ENCODE assay signal across 8 cellular contexts in genomic region chr17:77325826-77326581, GRCh38.
DNase-seq lines count a peak whose midpoint lies in the region; ATAC-seq and TF ChIP-seq lines count a peak whose summit lies in the region.

No MANE protein-coding gene starts in this region.

- no peaks in the 10 kb centered on the region for H3K9me3 Mint-ChIP-seq in stimulated activated naive CD8-positive, alpha-beta T cell treated with anti-CD3 and anti-CD28 coated beads, Interleukin-15, amount 100 ng/mL, for 72 hours

- peak overlapping the region; percentile 62 to 72 for H3K4me3 Mint-ChIP-seq in stimulated activated naive CD8-positive, alpha-beta T cell treated with anti-CD3 and anti-CD28 coated beads, Interleukin-15, amount 100 ng/mL, for 72 hours

- no peak for ATAC-seq in activated CD4-positive, CD25-positive, alpha-beta regulatory T cell treated with anti-CD3 and anti-CD28 coated beads, Interleukin-2, amount 50 U/mL, for 24 hours
- ATAC-seq in right cardiac atrium: peak in 1 of 2 donors; percentile 0
- peak; percentile 3 for ATAC-seq in stimulated activated naive CD8-positive, alpha-beta T cell treated with anti-CD3 and anti-CD28 coated beads, Interleukin-15, amount 100 ng/mL, for 72 hours

- intact Hi-C loops in right cardiac atrium (cut with DNase I): loop anchor here in 1 of 4 donors (10.0 kb wide), 1 partner anchor 99 kb away; no protein-coding TSS in a partner anchor

- H3K27ac ChIP-seq in VCaP (0 out of 2 replicates have a peak overlapping the region, but pooled peaks have one; percentile 18), right cardiac atrium (ENCODE audit: low read length) (peak overlapping the region; percentile 69)

- no peaks in the 10 kb centered on the region for H3K27me3 Mint-ChIP-seq in stimulated activated naive CD8-positive, alpha-beta T cell treated with anti-CD3 and anti-CD28 coated beads, Interleukin-15, amount 100 ng/mL, for 72 hours

- peaks cover 9% of the 10 kb centered on the region for H3K4me1 ChIP-seq in right cardiac atrium (ENCODE audit: control insufficient read depth, insufficient read depth, low read length)

- no peaks in the 10 kb centered on the region for H3K9me3 ChIP-seq in right cardiac atrium (ENCODE audit: control insufficient read depth, low read length)

- no peaks in the 10 kb centered on the region for H3K27me3 ChIP-seq in right cardiac atrium (ENCODE audit: control insufficient read depth, insufficient read depth)

- H3K4me1 Mint-ChIP-seq in stimulated activated naive CD8-positive, alpha-beta T cell treated with anti-CD3 and anti-CD28 coated beads, Interleukin-15, amount 100 ng/mL, for 72 hours: peaks cover 87% of the 10 kb centered on the region

- no peak overlapping the region for H3K4me3 ChIP-seq in right cardiac atrium (ENCODE audit: low read length)

- peak; percentile 30 for DNase-seq in activated CD4-positive, CD25-positive, alpha-beta regulatory T cell treated with anti-CD3 and anti-CD28 coated beads, Interleukin-2, amount 50 U/mL, for 72 hours
- DNase-seq in right cardiac atrium (peak in 2 of 3 donors; percentile 55 to 57), kidney tubule cell (ENCODE audit: low spot score) (no peak), dermis blood vessel endothelial cell (no peak), DMS53 treated with DMSO at 0.1 percent for 48 hours (lab: John Stamatoyannopoulos, UW; ENCODE audit: unreplicated experiment) (no peak)
- DNase-seq in stimulated activated naive CD8-positive, alpha-beta T cell treated with anti-CD3 and anti-CD28 coated beads, Interleukin-15, amount 100 ng/mL, for 72 hours: peak; percentile 38 to 40

- no peak for TF ChIP-seq CTCF in VCaP (conservative IDR thresholded peaks at IDR 0.05)

- peak overlapping the region; percentile 76 to 83 for H3K27ac Mint-ChIP-seq in stimulated activated naive CD8-positive, alpha-beta T cell treated with anti-CD3 and anti-CD28 coated beads, Interleukin-15, amount 100 ng/mL, for 72 hours

- WGBS in right cardiac atrium: 84% methylated on average over 21 of the region's 21 CpGs

Comparison
In these comparisons a context has a peak if more than half of its experiments do, and no peak if none do; other contexts are left out.
1. DNase-seq: peak in activated CD4-positive, CD25-positive, alpha-beta regulatory T cell treated with anti-CD3 and anti-CD28 coated beads, Interleukin-2, amount 50 U/mL, for 72 hours (single experiment), right cardiac atrium (2 of 3) and stimulated activated naive CD8-positive, alpha-beta T cell treated with anti-CD3 and anti-CD28 coated beads, Interleukin-15, amount 100 ng/mL, for 72 hours (2 of 2); none in kidney tubule cell (single experiment), dermis blood vessel endothelial cell (single experiment) and DMS53 treated with DMSO at 0.1 percent for 48 hours (single experiment).